8 cellular contexts compared by ENCODE assay signal in the genomic region with DNA sequence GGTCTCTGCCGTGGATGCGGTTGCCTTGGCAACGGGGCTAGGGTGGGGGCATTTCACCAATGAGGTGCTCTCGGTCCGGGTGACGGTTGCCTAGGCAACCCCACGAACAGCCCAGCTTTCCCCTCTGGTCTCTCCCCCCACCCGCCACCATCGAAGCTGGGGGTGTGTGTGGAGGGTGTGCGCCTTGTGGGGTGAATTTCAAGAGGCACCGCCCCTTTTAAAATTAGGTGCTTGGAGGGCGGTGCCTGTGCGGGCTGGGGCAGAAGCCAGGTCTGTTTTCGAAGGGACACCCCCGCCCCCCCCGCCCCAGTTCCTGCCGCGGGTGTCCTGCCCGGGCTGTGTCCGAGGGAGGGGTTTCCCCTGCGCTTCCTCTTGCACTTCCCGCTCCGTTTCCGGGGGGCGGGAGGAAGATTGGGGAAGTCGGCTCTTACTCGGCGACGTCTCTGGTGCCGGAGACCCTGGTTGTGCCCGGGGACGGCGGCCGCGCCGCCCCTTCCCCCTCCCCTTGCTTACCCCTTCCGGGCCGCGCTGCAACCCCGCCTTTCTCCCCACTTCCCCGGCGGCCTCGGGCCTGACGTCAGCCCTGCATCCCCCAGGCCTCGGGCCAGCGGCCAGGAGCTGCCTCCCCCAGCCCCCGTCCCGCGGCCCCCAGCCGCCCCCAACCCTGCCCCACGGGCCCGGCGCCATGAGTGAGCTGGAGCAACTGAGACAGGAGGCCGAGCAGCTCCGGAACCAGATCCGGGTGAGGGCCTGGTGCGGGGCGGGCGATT. TPM values are rescaled to one million over a fixed set of nuclear protein-coding genes. Genes with fewer than 3 reads are reported as not detected.
A peak's percentile ranks its signal among the peaks of the same experiment; 100 is the strongest.
DNase-seq lines count a peak whose midpoint lies in the region; ATAC-seq and TF ChIP-seq lines count a peak whose summit lies in the region.

No MANE protein-coding gene starts in this region.

- H3K79me2 ChIP-seq in neural cell (replicated peaks; ENCODE audit: insufficient read depth, low read length): peaks cover 28% of the 10 kb centered on the region

- H3F3A ChIP-seq in neural cell (ENCODE audit: insufficient read depth, low read length, poor library complexity, severe bottlenecking): no peaks in the 10 kb centered on the region

- H3K27ac Mint-ChIP-seq in stimulated activated naive CD8-positive, alpha-beta T cell treated with anti-CD3 and anti-CD28 coated beads, Interleukin-15, Interleukin-2, amounts not matched to agents 100 ng/mL and 50 ng/mL, for 24 hours: peak overlapping the region; percentile 70

- TF ChIP-seq CTCF in Panc1 (IDR thresholded peaks at IDR 0.05) (no peak), fibroblast of the aortic adventitia (IDR thresholded peaks at IDR 0.05; ENCODE audit: insufficient read depth, low read length) (no peak), neural cell (IDR thresholded peaks at IDR 0.05; ENCODE audit: poor library complexity, severe bottlenecking) (no peak)

- H3K36me3 Mint-ChIP-seq in stimulated activated naive CD8-positive, alpha-beta T cell treated with anti-CD3 and anti-CD28 coated beads, Interleukin-15, Interleukin-2, amounts not matched to agents 100 ng/mL and 50 ng/mL, for 24 hours (ENCODE audit: low read depth): peaks cover 21% of the 10 kb centered on the region

- H3K4me1 Mint-ChIP-seq in stimulated activated naive CD8-positive, alpha-beta T cell treated with anti-CD3 and anti-CD28 coated beads, Interleukin-15, Interleukin-2, amounts not matched to agents 100 ng/mL and 50 ng/mL, for 24 hours (ENCODE audit: low read depth): peaks cover 22% of the 10 kb centered on the region

- H2AFZ ChIP-seq in neural cell (ENCODE audit: low read depth, low read length): no peak overlapping the region

- no peaks in the 10 kb centered on the region for H3K27me3 ChIP-seq in Panc1 (ENCODE audit: control insufficient read depth, insufficient read depth, low read length)
- no peaks in the 10 kb centered on the region for H3K27me3 ChIP-seq in neural cell (ENCODE audit: insufficient read depth, low read depth, low read length)

- H3K27ac ChIP-seq in Panc1 (ENCODE audit: low read length) (peak overlapping the region; percentile 48; the same call in 1 of the 2 replicates), neural cell (ENCODE audit: low read length) (peak overlapping the region; percentile 73)

- in situ Hi-C loops in Panc1 (cut with HindIII; ENCODE audit: low pct_unique_long_range_greater_than_20kb, low sequenced_read_pairs): no loop called here

- ATAC-seq in HG03108 (IDR thresholded peaks at IDR 0.05; ENCODE audit: unreplicated experiment) (peak; percentile 28), Panc1 (peak; percentile 5)

- no peak for TF ChIP-seq RAD21 in neural cell (conservative IDR thresholded peaks at IDR 0.05)

- H3K9me3 Mint-ChIP-seq in stimulated activated naive CD8-positive, alpha-beta T cell treated with anti-CD3 and anti-CD28 coated beads, Interleukin-15, Interleukin-2, amounts not matched to agents 100 ng/mL and 50 ng/mL, for 24 hours: no peaks in the 10 kb centered on the region

- POLR2A ChIA-PET in Panc1 (lab: Charles Lee): interaction anchor here (0.6 to 0.7 kb wide), 2 partner anchors 25 to 30 kb away, joined by 3 to 5 read pairs; no protein-coding TSS in a partner anchor

- H3K27me3 Mint-ChIP-seq in stimulated activated naive CD8-positive, alpha-beta T cell treated with anti-CD3 and anti-CD28 coated beads, Interleukin-15, Interleukin-2, amounts not matched to agents 100 ng/mL and 50 ng/mL, for 24 hours: no peaks in the 10 kb centered on the region

- intact Hi-C loops in Panc1 (cut with micrococcal nuclease; ENCODE audit: unreplicated experiment): no loop called here

- peaks cover 3% of the 10 kb centered on the region for H3K36me3 ChIP-seq in Panc1 (ENCODE audit: control insufficient read depth, insufficient read depth, low read length)
- H3K36me3 ChIP-seq in neural cell (ENCODE audit: insufficient read depth, low read length): peaks cover 3% of the 10 kb centered on the region

- TF ChIP-seq EP300 in neural cell (conservative IDR thresholded peaks at IDR 0.05; ENCODE audit: poor library complexity, severe bottlenecking): no peak

- H3K9me3 ChIP-seq in Panc1 (ENCODE audit: control insufficient read depth, insufficient read depth, low read depth, low read length): no peaks in the 10 kb centered on the region
- no peaks in the 10 kb centered on the region for H3K9me3 ChIP-seq in neural cell (ENCODE audit: low read length)

- H3K9ac ChIP-seq in neural cell (ENCODE audit: low read length): peak overlapping the region; percentile 97

- peak overlapping the region; percentile 84 for H3K4me3 Mint-ChIP-seq in stimulated activated naive CD8-positive, alpha-beta T cell treated with anti-CD3 and anti-CD28 coated beads, Interleukin-15, Interleukin-2, amounts not matched to agents 100 ng/mL and 50 ng/mL, for 24 hours

- H3K4me3 ChIP-seq in Panc1 (ENCODE audit: low read depth in 2 of 2, low read length in 2 of 2): peak overlapping the region; percentile 66 to 93
- peak overlapping the region; percentile 85 for H3K4me3 ChIP-seq in fibroblast of the aortic adventitia (ENCODE audit: low read depth, low read length)
- H3K4me3 ChIP-seq in neural cell (ENCODE audit: low read length): peak overlapping the region; percentile 87

- H3K4me1 ChIP-seq in Panc1 (ENCODE audit: control insufficient read depth, insufficient read depth, low read length): peaks cover 40% of the 10 kb centered on the region

- DNase-seq in DMS53 (lab: John Stamatoyannopoulos, UW): peak; percentile 83
- no peak for DNase-seq in DMS53 treated with DMSO at 0.1 percent for 48 hours (lab: John Stamatoyannopoulos, UW; ENCODE audit: unreplicated experiment)
- DNase-seq in Panc1 (ENCODE audit: low read depth, low spot score): no peak
- DNase-seq in activated T-helper 9 cell treated with anti-CD3 and anti-CD28 coated beads, Interleukin-2, amount 50 U/mL, for 16 hours (ENCODE audit: low read depth): peak; percentile 74
- DNase-seq in fibroblast of the aortic adventitia (ENCODE audit: low read depth): peak; percentile 63

- CTCF ChIA-PET in Panc1 (lab: Charles Lee): interaction anchor here (0.6 to 1.2 kb wide), 2 partner anchors 14 to 89 kb away, joined by 3 to 8 read pairs; no protein-coding TSS in a partner anchor

- H3K4me2 ChIP-seq in neural cell (ENCODE audit: low read length): peak overlapping the region; percentile 59

- no peaks in the 10 kb centered on the region for H4K20me1 ChIP-seq in neural cell (ENCODE audit: insufficient read depth)

- H3K9me2 ChIP-seq in neural cell (ENCODE audit: insufficient read depth, low read length): no peaks in the 10 kb centered on the region

- BruUV-seq in Panc1 (replicated peaks; lab: Mats Ljungman, UMichigan): no TSS peak

TF ChIP-seq in neural cell, 6 proteins besides CTCF, POLR2A, EP300 and RAD21:
- TF ChIP-seq MXI1 (conservative IDR thresholded peaks at IDR 0.05; ENCODE audit: poor library complexity, severe bottlenecking) (peak; percentile 64), TAF1 (IDR thresholded peaks at IDR 0.05; ENCODE audit: low read depth) (no peak), EZH2 (IDR thresholded peaks at IDR 0.05; ENCODE audit: borderline replicate concordance, insufficient read depth, low read length, poor library complexity, severe bottlenecking) (no peak), POLR2AphosphoS5 (IDR thresholded peaks at IDR 0.05) (peak; percentile 12)

RNA-seq across cellular contexts. Expression of a gene that starts 2.2 kb away (rescaled TPM):
- total RNA-seq in Panc1 (2021; ENCODE audit: unreplicated experiment) (289 TPM), fibroblast of the aortic adventitia (ENCODE audit: low replicate concordance) (38.5 and 89.1 TPM in 2 replicates)
- 485 TPM for polyA plus RNA-seq in Panc1 (2012; ENCODE audit: insufficient read length)
- 279 and 284 TPM in 2 replicates for polyA plus RNA-seq in neural cell
- polyA minus RNA-seq in neural cell: 134 and 138 TPM in 2 replicates

RNA-seq across cellular contexts. Expression of a gene that starts 18.3 kb away (rescaled TPM):
- 52.6 TPM for total RNA-seq in Panc1 (2021; ENCODE audit: unreplicated experiment)
- 39.7 TPM for polyA plus RNA-seq in Panc1 (2012; ENCODE audit: insufficient read length)
- total RNA-seq in fibroblast of the aortic adventitia (ENCODE audit: low replicate concordance): 20.7 and 39.1 TPM in 2 replicates
- polyA plus RNA-seq in neural cell: 28.3 and 33.5 TPM in 2 replicates
- polyA minus RNA-seq in neural cell: 34.7 and 39.9 TPM in 2 replicates

RNA-seq across cellular contexts. Expression of a gene that starts 19.5 kb away (rescaled TPM):
- total RNA-seq in Panc1 (2021; ENCODE audit: unreplicated experiment) (not detected), fibroblast of the aortic adventitia (ENCODE audit: low replicate concordance) (not detected in 2 replicates)
- not detected for polyA plus RNA-seq in Panc1 (2012; ENCODE audit: insufficient read length)
- 339 and 389 TPM in 2 replicates for polyA plus RNA-seq in neural cell
- polyA minus RNA-seq in neural cell: 163 and 172 TPM in 2 replicates

RNA-seq across cellular contexts. Expression of a gene that starts 30.2 kb away (rescaled TPM):
- 52.3 TPM for total RNA-seq in Panc1 (2021; ENCODE audit: unreplicated experiment)
- polyA plus RNA-seq in Panc1 (2012; ENCODE audit: insufficient read length): 79.3 TPM
- total RNA-seq in fibroblast of the aortic adventitia (ENCODE audit: low replicate concordance): 17.8 and 32.4 TPM in 2 replicates
- polyA plus RNA-seq in neural cell: 92.1 and 104 TPM in 2 replicates
- 39.0 and 50.6 TPM in 2 replicates for polyA minus RNA-seq in neural cell

RNA-seq across cellular contexts. Expression of a gene that starts 34.4 kb away (rescaled TPM):
- total RNA-seq in Panc1 (2021; ENCODE audit: unreplicated experiment) (9.1 TPM), fibroblast of the aortic adventitia (ENCODE audit: low replicate concordance) (0.08 and 1.2 TPM in 2 replicates)
- 10.8 TPM for polyA plus RNA-seq in Panc1 (2012; ENCODE audit: insufficient read length)
- 21.0 and 23.5 TPM in 2 replicates for polyA plus RNA-seq in neural cell
- polyA minus RNA-seq in neural cell: 4.9 and 6.7 TPM in 2 replicates

Comparison
In these comparisons a context has a peak if more than half of its experiments do, and no peak if none do; other contexts are left out.
1. DNase-seq: peak in DMS53 (single experiment), activated T-helper 9 cell treated with anti-CD3 and anti-CD28 coated beads, Interleukin-2, amount 50 U/mL, for 16 hours (single experiment) and fibroblast of the aortic adventitia (single experiment); none in DMS53 treated with DMSO at 0.1 percent for 48 hours (single experiment) and Panc1 (single experiment).
2. Peak in every context shown above with its lines, with median percentiles within 50 percentile points of each other: H3K4me3 ChIP-seq.